Comparison of ENCODE assay signal across 26 cellular contexts in the genomic region with DNA sequence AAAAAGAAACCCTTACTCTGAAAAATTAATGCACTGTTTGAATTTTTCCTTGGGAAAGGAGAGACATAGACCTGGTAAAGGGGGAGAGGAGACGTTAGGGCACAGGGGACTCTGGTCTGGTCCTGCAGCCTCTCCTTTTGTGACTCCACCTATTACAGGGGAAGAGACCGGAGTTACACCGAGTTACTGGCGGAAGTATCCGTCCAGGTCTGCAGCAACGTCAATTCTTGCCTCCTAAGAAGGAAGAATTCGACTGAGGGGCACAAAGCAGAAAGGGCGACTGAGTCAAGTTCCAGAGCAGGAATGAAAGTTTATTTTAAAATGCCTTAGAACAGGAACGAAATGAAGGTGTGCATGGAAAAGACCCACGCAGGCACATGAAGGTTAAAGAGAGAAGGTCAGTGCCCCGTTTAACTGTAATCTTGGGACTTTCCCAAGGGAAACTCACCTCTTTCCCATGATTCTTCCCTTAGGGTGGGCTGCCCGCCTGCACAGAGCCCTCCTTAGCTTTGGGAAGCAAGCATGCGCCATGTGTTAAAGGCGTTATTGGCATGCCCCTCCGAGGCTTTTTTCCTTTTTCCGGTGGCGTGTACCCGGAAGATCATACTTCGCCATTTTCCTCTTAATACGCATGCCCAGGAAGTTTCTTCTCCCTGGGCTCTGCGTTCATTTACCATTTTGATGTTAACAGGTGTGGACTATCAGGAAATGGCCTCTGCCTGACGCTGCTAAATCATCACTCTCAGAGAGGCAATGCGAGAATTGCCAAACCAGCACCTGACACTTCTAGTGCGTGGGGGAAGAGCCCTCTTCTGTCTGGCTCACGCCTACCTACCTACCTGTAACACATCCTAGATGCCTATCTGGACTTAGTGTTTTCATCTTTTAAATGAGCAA.
"Had no signal": no experiment of that assay in that cellular context is flagged by ENCODE, and none has a peak within 500 bp of the region (broad histone marks: within the 10 kb centered on the region; RNA-seq: fewer than 3 reads in every experiment).

No MANE protein-coding gene starts in this region.

- H3K9me3 Mint-ChIP-seq: activated CD4-positive, alpha-beta T cell treated with anti-CD3 and anti-CD28 coated beads, Interleukin-2, amount 10 ng/mL, durations not matched to agents 7 days and 5 days; activated naive CD4-positive, alpha-beta T cell treated with anti-CD3 and anti-CD28 coated beads for 36 hours; activated naive CD8-positive, alpha-beta T cell treated with anti-CD3 and anti-CD28 coated beads, Interleukin-2, amount 50 U/mL, for 24 hours; activated T-cell treated with anti-CD3 and anti-CD28 coated beads, Interleukin-2, amount 50 U/mL, for 24 hours; activated T-helper 2 cell treated with anti-CD3 and anti-CD28 coated beads, Interferon-gamma antibody, Interleukin-2, Interleukin-4, amounts not matched to agents 10 μg/mL and 5 μg/mL and 100 μg/mL, durations not matched to agents 14 hours and 24 hours and 36 hours; brain had no signal

- DNase-seq: activated CD4-positive, alpha-beta T cell treated with anti-CD3 and anti-CD28 coated beads, Interleukin-2, amount 10 ng/mL, durations not matched to agents 7 days and 5 days; activated CD4-positive, alpha-beta T cell treated with anti-CD3 and anti-CD28 coated beads, Interleukin-2, amount 50 U/mL, for 48 hours; activated CD8-positive, alpha-beta T cell treated with anti-CD3 and anti-CD28 coated beads, Interleukin-2, amount 10 ng/mL, durations not matched to agents 7 days and 5 days; activated gamma-delta T cell; activated naive CD4-positive, alpha-beta T cell treated with anti-CD3 and anti-CD28 coated beads for 36 hours; activated naive CD8-positive, alpha-beta T cell treated with anti-CD3 and anti-CD28 coated beads, Interleukin-2, amount 50 U/mL, for 24 hours; activated T-cell treated with anti-CD3 and anti-CD28 coated beads, Interleukin-2, amount 50 U/mL, for 24 hours; anterior cingulate cortex; central memory CD4-positive, alpha-beta T cell; Karpas-422; KBM-7; NCI-H1105; NCI-H1436; NCI-H1694; NCI-H1930; NCI-H2081 treated with DMSO at 0.1 percent for 48 hours; NCI-H226; NCI-H446 treated with DMSO at 0.1 percent for 48 hours; NCI-H524; NCI-H69; NCI-H82; T1000 had no signal

- H3K4me1 Mint-ChIP-seq: activated CD4-positive, alpha-beta T cell treated with anti-CD3 and anti-CD28 coated beads, Interleukin-2, amount 10 ng/mL, durations not matched to agents 7 days and 5 days; activated naive CD8-positive, alpha-beta T cell treated with anti-CD3 and anti-CD28 coated beads, Interleukin-2, amount 50 U/mL, for 24 hours; brain had no signal

- H3K27ac Mint-ChIP-seq: activated CD4-positive, alpha-beta T cell treated with anti-CD3 and anti-CD28 coated beads, Interleukin-2, amount 10 ng/mL, durations not matched to agents 7 days and 5 days; activated CD8-positive, alpha-beta T cell treated with anti-CD3 and anti-CD28 coated beads, Interleukin-2, amount 10 ng/mL, durations not matched to agents 7 days and 5 days; activated naive CD4-positive, alpha-beta T cell treated with anti-CD3 and anti-CD28 coated beads for 36 hours; activated naive CD8-positive, alpha-beta T cell; activated naive CD8-positive, alpha-beta T cell treated with anti-CD3 and anti-CD28 coated beads, Interleukin-2, amount 50 U/mL, for 24 hours; activated T-cell treated with anti-CD3 and anti-CD28 coated beads, Interleukin-2, amount 50 U/mL, for 24 hours; activated T-helper 2 cell treated with anti-CD3 and anti-CD28 coated beads, Interferon-gamma antibody, Interleukin-2, Interleukin-4, amounts not matched to agents 10 μg/mL and 5 μg/mL and 100 μg/mL, durations not matched to agents 14 hours and 24 hours and 36 hours; brain had no signal

- H3K27me3 Mint-ChIP-seq: activated CD4-positive, alpha-beta T cell treated with anti-CD3 and anti-CD28 coated beads, Interleukin-2, amount 10 ng/mL, durations not matched to agents 7 days and 5 days; activated naive CD8-positive, alpha-beta T cell; activated naive CD8-positive, alpha-beta T cell treated with anti-CD3 and anti-CD28 coated beads, Interleukin-2, amount 50 U/mL, for 24 hours; activated T-cell treated with anti-CD3 and anti-CD28 coated beads, Interleukin-2, amount 50 U/mL, for 24 hours had no signal

- H3K36me3 Mint-ChIP-seq: activated naive CD8-positive, alpha-beta T cell; brain had no signal

- H3K4me3 Mint-ChIP-seq: activated CD4-positive, alpha-beta T cell treated with anti-CD3 and anti-CD28 coated beads, Interleukin-2, amount 10 ng/mL, durations not matched to agents 7 days and 5 days; activated CD8-positive, alpha-beta T cell treated with anti-CD3 and anti-CD28 coated beads, Interleukin-2, amount 10 ng/mL, durations not matched to agents 7 days and 5 days; activated naive CD4-positive, alpha-beta T cell treated with anti-CD3 and anti-CD28 coated beads for 36 hours; activated naive CD8-positive, alpha-beta T cell; activated naive CD8-positive, alpha-beta T cell treated with anti-CD3 and anti-CD28 coated beads, Interleukin-2, amount 50 U/mL, for 24 hours; activated T-cell treated with anti-CD3 and anti-CD28 coated beads, Interleukin-2, amount 50 U/mL, for 24 hours; brain had no signal

- ATAC-seq: activated CD8-positive, alpha-beta T cell treated with anti-CD3 and anti-CD28 coated beads, Interleukin-2, amount 10 ng/mL, durations not matched to agents 7 days and 5 days; activated naive CD8-positive, alpha-beta T cell treated with anti-CD3 and anti-CD28 coated beads, Interleukin-2, amount 50 U/mL, for 24 hours; Panc1 had no signal
